In the genomic region with DNA sequence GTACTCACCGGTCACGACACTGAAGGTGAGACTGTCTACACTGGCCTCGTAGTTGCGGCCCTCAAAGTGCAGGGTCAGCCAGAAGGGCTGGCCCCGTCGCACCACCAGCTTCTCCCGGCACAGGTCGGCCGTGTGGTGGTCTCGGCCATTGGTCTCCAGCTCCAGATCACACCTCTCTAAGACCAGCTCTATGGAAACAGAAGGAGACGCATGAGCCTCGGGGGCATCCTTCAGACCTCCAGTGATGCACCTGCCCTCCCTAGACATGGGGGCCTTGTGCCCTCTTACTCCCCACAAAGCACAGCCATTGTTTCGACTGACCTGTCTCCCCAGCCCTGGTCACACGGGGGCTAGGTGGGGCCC, we compare ENCODE assay signal across 16 cellular contexts. TPM values are rescaled to one million over a fixed set of nuclear protein-coding genes. Genes with fewer than 3 reads are reported as not detected.
DNase-seq lines count a peak whose midpoint lies in the region; ATAC-seq, FAIRE-seq and TF ChIP-seq lines count a peak whose summit lies in the region.
"Had no signal": no experiment of that assay in that cellular context is flagged by ENCODE, and none has a peak within 500 bp of the region (broad histone marks: within the 10 kb centered on the region; RNA-seq: fewer than 3 reads in every experiment).

No MANE protein-coding gene starts in this region.

- DNase-seq in SK-N-SH: no peak
- DNase-seq in endothelial cell of umbilical vein (ENCODE audit: low read depth, low spot score): no peak
- DNase-seq in right lobe of liver: no peak
- no peak for DNase-seq in thoracic aorta (ENCODE audit: low spot score)
- no peak for DNase-seq in DMS79 treated with DMSO at 0.1 percent for 48 hours (lab: John Stamatoyannopoulos, UW)
- DNase-seq in lower leg skin (ENCODE audit: low spot score in 2 of 2): no peak
- DNase-seq in mucosa of gallbladder (ENCODE audit: low spot score): no peak
- DNase-seq: Karpas-422, NCI-H1105 treated with DMSO at 0.1 percent for 48 hours, NCI-H187, NCI-H2171, NCI-H82, Peyer's patch, SIG-M5 had no signal

- 98% methylated on average over 5 of the region's 14 CpGs for WGBS in SK-N-SH (ENCODE audit: low lambda C conversion rate)
- WGBS in right lobe of liver (ENCODE audit: insufficient coverage, low coverage, low lambda C conversion rate, missing lambda C conversion rate): 82% methylated on average over 5 of the region's 14 CpGs
- WGBS in lower leg skin, 2 donors: 95 to 98% methylated on average over 14 of the region's 14 CpGs

- H3K9me2 ChIP-seq in SK-N-SH: no peaks in the 10 kb centered on the region

- POLR2A ChIA-PET in SK-N-SH (lab: Yijun Ruan, JAX) (no interaction called here), endothelial cell of umbilical vein (lab: Charles Lee) (interaction anchor here (2.0 kb wide), 1 partner anchor 17 kb away, joined by 7 read pairs; no protein-coding TSS in a partner anchor)

- ATAC-seq in right lobe of liver (peak in 1 of 4 donors; percentile 0), thoracic aorta (ENCODE audit: insufficient number of reproducible peaks, low FRiP score, low read depth) (no peak), GM18519 (IDR thresholded peaks at IDR 0.05; ENCODE audit: low FRiP score, unreplicated experiment) (no peak)

- peaks cover 62% of the 10 kb centered on the region for H3K79me2 ChIP-seq in SK-N-SH (ENCODE audit: insufficient read depth)
- peaks cover 85% of the 10 kb centered on the region for H3K79me2 ChIP-seq in endothelial cell of umbilical vein (ENCODE audit: control insufficient read depth, insufficient read depth, low read length)

- BruUV-seq in endothelial cell of umbilical vein (replicated peaks; lab: Mats Ljungman, UMichigan): no TSS peak

- H3K36me3 ChIP-seq in SK-N-SH (replicated peaks in 1 of 2; ENCODE audit: control insufficient read depth in 1 of 2, insufficient read depth in 2 of 2, low read length in 1 of 2) (peaks cover 31 to 35% of the 10 kb centered on the region in 2 experiments), endothelial cell of umbilical vein (ENCODE audit: control insufficient read depth in 2 of 2, extremely low read depth in 1 of 2, insufficient read depth in 2 of 2, low read length in 2 of 2) (peaks cover 23 to 36% of the 10 kb centered on the region in 2 experiments), right lobe of liver (peaks cover 0 to 30% (median 12%) of the 10 kb centered on the region in 4 donors), thoracic aorta (peaks cover 7% of the 10 kb centered on the region)

- CTCF ChIA-PET in SK-N-SH (lab: Yijun Ruan, JAX) (interaction anchor here (0.7 to 4.2 kb wide), 6 partner anchors 9 to 597 kb away, joined by 3 to 20 read pairs (median 6); no protein-coding TSS in a partner anchor), endothelial cell of umbilical vein (lab: Charles Lee) (interaction anchor here (0.8 to 4.5 kb wide), 8 partner anchors 9 to 597 kb away, joined by 3 to 53 read pairs (median 10); no protein-coding TSS in a partner anchor)

- no peak overlapping the region for H3K27ac ChIP-seq in SK-N-SH (ENCODE audit: low read depth in 2 of 2, low read length in 1 of 2)
- peak overlapping the region; percentile 96 for H3K27ac ChIP-seq in endothelial cell of umbilical vein (ENCODE audit: insufficient read depth, low read depth, low read length)
- H3K27ac ChIP-seq in right lobe of liver: peak overlapping the region; percentile 18 to 67 (median 32)
- H3K27ac ChIP-seq in thoracic aorta: peak overlapping the region; percentile 22 to 77

- H3K9me3 ChIP-seq in SK-N-SH (no peaks in the 10 kb centered on the region), endothelial cell of umbilical vein (replicated peaks; ENCODE audit: control insufficient read depth, insufficient read depth, low read length) (no peaks in the 10 kb centered on the region), right lobe of liver (no peaks in the 10 kb centered on the region), thoracic aorta (no peaks in the 10 kb centered on the region)
- H3K9me3 ChIP-seq: Peyer's patch had no signal

- H3K9me1 ChIP-seq in endothelial cell of umbilical vein (replicated peaks; ENCODE audit: control insufficient read depth, extremely low read depth, insufficient read depth, low read length): no peaks in the 10 kb centered on the region

- H2AFZ ChIP-seq in SK-N-SH (ENCODE audit: low read depth) (no peak overlapping the region), endothelial cell of umbilical vein (ENCODE audit: low read depth, low read length) (no peak overlapping the region)

- H4K20me1 ChIP-seq in SK-N-SH (ENCODE audit: insufficient read depth) (no peaks in the 10 kb centered on the region), endothelial cell of umbilical vein (replicated peaks; ENCODE audit: control insufficient read depth, extremely low read depth, insufficient read depth, low read length) (no peaks in the 10 kb centered on the region)

- peak; percentile 3 for TF ChIP-seq POLR2A in endothelial cell of umbilical vein (IDR thresholded peaks at IDR 0.05; ENCODE audit: low read depth, low read length)
- TF ChIP-seq POLR2A in right lobe of liver (IDR thresholded peaks at IDR 0.05): no peak
- TF ChIP-seq POLR2A in lower leg skin (IDR thresholded peaks at IDR 0.05): no peak

- no peak for FAIRE-seq in endothelial cell of umbilical vein (lab: Jason Lieb, UNC)
- FAIRE-seq: H54 had no signal

- dilution Hi-C loops in endothelial cell of umbilical vein (cut with MboI; ENCODE audit: extremely low pct_ligation_motif_present, low sequenced_read_pairs): no loop called here

- H3F3A ChIP-seq in SK-N-SH (replicated peaks; ENCODE audit: insufficient read depth): peaks cover 46% of the 10 kb centered on the region

- H3K4me1 ChIP-seq in SK-N-SH (ENCODE audit: control insufficient read depth in 1 of 2, insufficient read depth in 2 of 2, low read depth in 1 of 2, low read length in 1 of 2) (peaks cover 35 to 43% of the 10 kb centered on the region in 2 experiments; a peak in 2 of 4 replicates), endothelial cell of umbilical vein (ENCODE audit: control insufficient read depth, extremely low read depth, insufficient read depth, low read length) (peaks cover 80% of the 10 kb centered on the region), right lobe of liver (peaks cover 0 to 54% (median 10%) of the 10 kb centered on the region in 4 donors), thoracic aorta (ENCODE audit: control insufficient read depth in 1 of 2, low read depth in 2 of 2) (peaks cover 44 to 90% of the 10 kb centered on the region in 2 donors)

- TF ChIP-seq RAD21 in SK-N-SH (IDR thresholded peaks at IDR 0.05; ENCODE audit: low read length): no peak

- H3K4me3 ChIP-seq in SK-N-SH (ENCODE audit: low read depth in 2 of 2, low read length in 1 of 2) (no peak overlapping the region), endothelial cell of umbilical vein (replicated peaks in 1 of 3; ENCODE audit: insufficient read depth in 1 of 3, low read depth in 1 of 3, low read length in 3 of 3) (peak overlapping the region in 1 of 3 experiments; percentile 32), right lobe of liver (no peak overlapping the region), thoracic aorta (no peak overlapping the region), lower leg skin (ENCODE audit: low read depth, poor library complexity, severe bottlenecking) (no peak overlapping the region)
- H3K4me3 ChIP-seq: Peyer's patch had no signal

- no peak overlapping the region for H3K9ac ChIP-seq in SK-N-SH
- H3K9ac ChIP-seq in endothelial cell of umbilical vein (replicated peaks; ENCODE audit: extremely low read depth, insufficient read depth, low read length): no peak overlapping the region

- TF ChIP-seq EP300 in SK-N-SH (IDR thresholded peaks at IDR 0.05; ENCODE audit: borderline replicate concordance in 1 of 2, low read depth in 1 of 2, low read length in 1 of 2): no peak

- H3K27me3 ChIP-seq in SK-N-SH (ENCODE audit: insufficient read depth) (no peaks in the 10 kb centered on the region), endothelial cell of umbilical vein (ENCODE audit: control insufficient read depth in 2 of 2, insufficient read depth in 2 of 2, low read length in 2 of 2) (no peaks in the 10 kb centered on the region), right lobe of liver (no peaks in the 10 kb centered on the region), thoracic aorta (replicated peaks; ENCODE audit: insufficient read depth) (no peaks in the 10 kb centered on the region)
- H3K27me3 ChIP-seq: Peyer's patch had no signal

- no peak for TF ChIP-seq CTCF in SK-N-SH (IDR thresholded peaks at IDR 0.05)
- no peak for TF ChIP-seq CTCF in endothelial cell of umbilical vein (IDR thresholded peaks at IDR 0.05; ENCODE audit: extremely low read depth in 1 of 2, insufficient read depth in 1 of 2, low read depth in 1 of 2, low read length in 2 of 2)
- TF ChIP-seq CTCF in right lobe of liver (IDR thresholded peaks at IDR 0.05): no peak
- TF ChIP-seq CTCF in thoracic aorta (IDR thresholded peaks at IDR 0.05): no peak
- no peak for TF ChIP-seq CTCF in lower leg skin (IDR thresholded peaks at IDR 0.05)

- intact Hi-C loops in endothelial cell of umbilical vein (cut with micrococcal nuclease) (no loop called here), right lobe of liver (cut with DNase I) (loop anchor here in 1 of 2 donors (10.0 kb wide), 1 partner anchor 97 kb away; no protein-coding TSS in a partner anchor), lower leg skin (cut with DNase I; ENCODE audit: low total_unique reads) (no loop called here)

- H3K4me2 ChIP-seq in SK-N-SH (peak overlapping the region; percentile 91), endothelial cell of umbilical vein (ENCODE audit: insufficient read depth, low read length) (peak overlapping the region; percentile 78)

TF ChIP-seq in SK-N-SH, 30 proteins besides CTCF, POLR2A, EP300 and RAD21:
- TF ChIP-seq RCOR1 (IDR thresholded peaks at IDR 0.05; ENCODE audit: low read length) (no peak), POLR2AphosphoS5 (IDR thresholded peaks at IDR 0.05; ENCODE audit: low read depth, low read length) (peak; percentile 18; the same call in 1 of the 2 replicates)

TF ChIP-seq in endothelial cell of umbilical vein, 7 proteins besides CTCF, POLR2A, EP300 and RAD21 (continues in another document):
- no peak for TF ChIP-seq MYC (IDR thresholded peaks at IDR 0.05; ENCODE audit: low read depth, low read length)

RNA-seq across cellular contexts. Expression of gene TGM2, which starts 3.7 kb away (rescaled TPM):
- 548 and 676 TPM in 2 replicates for polyA plus RNA-seq in SK-N-SH (2012; rRNA removed)
- polyA plus RNA-seq in SK-N-SH (2012; cell fraction: cytosol; rRNA removed): 278 and 460 TPM in 2 replicates
- polyA plus RNA-seq in SK-N-SH (2012; cell fraction: nucleus; rRNA removed): 675 and 717 TPM in 2 replicates
- total RNA-seq in endothelial cell of umbilical vein: 708 and 868 TPM in 2 replicates
- polyA plus RNA-seq in endothelial cell of umbilical vein: 810 and 861 TPM in 2 replicates
- 710 and 739 TPM in 2 replicates for polyA plus RNA-seq in endothelial cell of umbilical vein (2011; cell fraction: cytosol; rRNA removed)
- polyA plus RNA-seq in endothelial cell of umbilical vein (2011; cell fraction: nucleus; rRNA removed): 680 and 705 TPM in 2 replicates
- polyA plus RNA-seq in endothelial cell of umbilical vein (2012): 931 and 1,022 TPM in 2 replicates
- 986 and 1,245 TPM in 2 replicates for polyA minus RNA-seq in endothelial cell of umbilical vein
- 21.3 TPM for polyA minus RNA-seq in endothelial cell of umbilical vein (2011; cell fraction: cytosol; rRNA and poly(A)+ RNA removed)
- polyA minus RNA-seq in endothelial cell of umbilical vein (2011; cell fraction: nucleus; rRNA and poly(A)+ RNA removed): 361 and 435 TPM in 2 replicates
- total RNA-seq in right lobe of liver: 100 to 1,000 TPM; 135 to 940 (median 474) TPM
- 100 to 1,000 TPM; 371 to 755 TPM for total RNA-seq in thoracic aorta
- total RNA-seq in lower leg skin: 1 to 10 TPM; 3.7 to 6.2 (median 4.6) TPM
- 389 TPM for total RNA-seq in mucosa of gallbladder

Comparison
In these comparisons a context has a peak if more than half of its experiments do, and no peak if none do; other contexts are left out.
1. H3K27ac ChIP-seq: peak in endothelial cell of umbilical vein (single experiment), right lobe of liver (3 of 3) and thoracic aorta (2 of 2); none in SK-N-SH (0 of 2).
2. RNA of gene TGM2, which starts 3.7 kb away (total RNA-seq): 708 to 868 TPM in endothelial cell of umbilical vein, 371 to 755 TPM in thoracic aorta, 135 to 940 TPM in right lobe of liver and 389 TPM in mucosa of gallbladder (single experiment); 3.7 to 6.2 TPM in lower leg skin; every median in the first group is over 10 times any median in the second.